ENCODE assay signal across 15 cellular contexts in the genomic region with DNA sequence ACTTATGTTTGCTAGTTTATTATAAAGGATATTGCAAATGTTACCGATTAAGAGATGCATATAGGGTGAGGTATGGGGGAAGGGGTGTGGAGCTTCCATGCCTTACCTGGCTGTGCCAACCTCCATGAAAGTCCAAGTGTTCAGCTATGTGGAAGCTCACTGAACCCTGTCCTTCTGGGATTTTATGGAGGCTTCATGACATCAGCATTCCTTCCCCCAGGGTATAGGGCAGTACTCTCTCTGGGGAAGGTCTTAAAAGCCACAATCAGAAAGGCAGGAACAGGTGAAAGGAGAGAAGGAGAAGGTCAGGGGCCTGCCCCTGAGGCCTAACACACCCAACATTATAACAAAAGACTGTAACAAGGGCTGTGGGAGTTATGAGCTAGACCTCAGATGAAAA.
DNase-seq lines count a peak whose midpoint lies in the region; ATAC-seq and TF ChIP-seq lines count a peak whose summit lies in the region.
"Had no signal": no experiment of that assay in that cellular context is flagged by ENCODE, and none has a peak within 500 bp of the region (broad histone marks: within the 10 kb centered on the region; RNA-seq: fewer than 3 reads in every experiment).

No MANE protein-coding gene starts in this region.

- no peak for DNase-seq in endothelial cell (ENCODE audit: low spot score)
- peak; percentile 82 for DNase-seq in myocyte (ENCODE audit: low read depth)
- DNase-seq in type B pancreatic cell (ENCODE audit: extremely low spot score, unreplicated experiment): no peak
- no peak for DNase-seq in PC-3
- no peak for DNase-seq in GM10266 (ENCODE audit: extremely low spot score)
- DNase-seq: C1 segment of cervical spinal cord, DMS153, GOT3, NCI-H1048, NCI-H146, NCI-H2081 treated with DMSO at 0.1 percent for 48 hours, NCI-H226, NCI-H526 had no signal

- H3K27ac ChIP-seq in HEK293 (ENCODE audit: extremely low read depth, low read depth, low read length) (peak overlapping the region; percentile 61), PC-3 (ENCODE audit: low read length) (no peak overlapping the region)

- no peak for TF ChIP-seq CTCF in HEK293 (tag by site-specific recombination; IDR thresholded peaks at IDR 0.05)
- no peak for TF ChIP-seq CTCF in endothelial cell (IDR thresholded peaks at IDR 0.05; ENCODE audit: unreplicated experiment)
- TF ChIP-seq CTCF in type B pancreatic cell (conservative IDR thresholded peaks at IDR 0.05): no peak
- no peak for TF ChIP-seq CTCF in PC-3 (conservative IDR thresholded peaks at IDR 0.05; ENCODE audit: low read depth, low read length)
- TF ChIP-seq CTCF in GM10266 (IDR thresholded peaks at IDR 0.05; ENCODE audit: control insufficient read depth, insufficient read depth, low read depth, missing control alignments): no peak

- POLR2A ChIA-PET in HEK293 (lab: Yijun Ruan, JAX) (no interaction called here), PC-3 (lab: Charles Lee; ENCODE audit: unreplicated experiment) (no interaction called here)

- no peaks in the 10 kb centered on the region for H3K9me2 ChIP-seq in PC-3 (replicated peaks; ENCODE audit: low read length)

- H3K9me3 Mint-ChIP-seq in endothelial cell (ENCODE audit: unreplicated experiment) (no peaks in the 10 kb centered on the region), type B pancreatic cell (peaks cover 13% of the 10 kb centered on the region)

- H3K27ac Mint-ChIP-seq in endothelial cell (ENCODE audit: unreplicated experiment) (peak overlapping the region; percentile 44), type B pancreatic cell (peak overlapping the region; percentile 28)

- intact Hi-C loops in PC-3 (cut with micrococcal nuclease): no loop called here

- CTCF ChIA-PET in HEK293 (lab: Yijun Ruan, JAX) (interaction anchor here (0.6 to 1.6 kb wide), 4 partner anchors 57 to 112 kb away, joined by 3 to 7 read pairs (median 4); no protein-coding TSS in a partner anchor), PC-3 (lab: Charles Lee) (no interaction called here)

- H3K36me3 Mint-ChIP-seq in endothelial cell (ENCODE audit: low read depth, unreplicated experiment) (no peaks in the 10 kb centered on the region), type B pancreatic cell (peaks cover 15% of the 10 kb centered on the region)

- no peak overlapping the region for H3K4me2 ChIP-seq in PC-3 (ENCODE audit: low read length)

- H3F3A ChIP-seq in PC-3 (ENCODE audit: low read length, unreplicated experiment): no peaks in the 10 kb centered on the region

- H3K27me3 Mint-ChIP-seq in endothelial cell (ENCODE audit: unreplicated experiment) (peaks cover 7% of the 10 kb centered on the region), type B pancreatic cell (no peaks in the 10 kb centered on the region)

- H3K79me2 ChIP-seq in PC-3 (ENCODE audit: low read length): no peaks in the 10 kb centered on the region

- H3K4me3 ChIP-seq in HEK293 (ENCODE audit: low read depth, low read length) (no peak overlapping the region), PC-3 (ENCODE audit: low read length) (no peak overlapping the region)

- H3K4me1 ChIP-seq in HEK293 (ENCODE audit: control insufficient read depth, insufficient read depth, low read length) (peaks cover 29% of the 10 kb centered on the region), PC-3 (ENCODE audit: insufficient read depth, low read length) (no peaks in the 10 kb centered on the region)

- H3K4me1 Mint-ChIP-seq in endothelial cell (ENCODE audit: unreplicated experiment) (peaks cover 48% of the 10 kb centered on the region), type B pancreatic cell (ENCODE audit: unreplicated experiment) (peaks cover 27% of the 10 kb centered on the region)

- no peak overlapping the region for H3K9ac ChIP-seq in PC-3 (ENCODE audit: low read length)

- no peak overlapping the region for H3K4me3 Mint-ChIP-seq in endothelial cell (ENCODE audit: unreplicated experiment)
- H3K4me3 Mint-ChIP-seq in type B pancreatic cell: no peak overlapping the region

- H3K27me3 ChIP-seq in PC-3 (ENCODE audit: low read length): no peaks in the 10 kb centered on the region

- H3K9me3 ChIP-seq in HEK293 (ENCODE audit: control insufficient read depth, insufficient read depth, low read depth, low read length) (no peaks in the 10 kb centered on the region), PC-3 (ENCODE audit: low read length) (no peaks in the 10 kb centered on the region)

- ATAC-seq in PC-3 (no peak; the same call in 1 of the 2 replicates), GM19324 (IDR thresholded peaks at IDR 0.05; ENCODE audit: low FRiP score, unreplicated experiment) (no peak)

- no TSS peak for BruUV-seq in PC-3 (replicated peaks; lab: Mats Ljungman, UMichigan)

- H2AFZ ChIP-seq in PC-3 (ENCODE audit: low read length): no peak overlapping the region

- no peaks in the 10 kb centered on the region for H4K20me1 ChIP-seq in PC-3 (ENCODE audit: low read length)

- H3K36me3 ChIP-seq in HEK293 (ENCODE audit: control insufficient read depth in 2 of 2, insufficient read depth in 1 of 2, low read length in 2 of 2) (no peaks in the 10 kb centered on the region), PC-3 (ENCODE audit: low read depth, low read length) (no peaks in the 10 kb centered on the region)

TF ChIP-seq in HEK293, 187 proteins besides CTCF, POLR2A, EP300 and RAD21 (continues in another document):
- TF ChIP-seq ZNF571 (tag by site-specific recombination; IDR thresholded peaks at IDR 0.05) (no peak), ZFP3 (tag by site-specific recombination; IDR thresholded peaks at IDR 0.05; ENCODE audit: low read depth) (no peak), ZNF785 (tag by site-specific recombination; IDR thresholded peaks at IDR 0.05) (no peak), ZNF211 (tag by site-specific recombination; IDR thresholded peaks at IDR 0.05; ENCODE audit: low read depth) (no peak), ZIC2 (tag by site-specific recombination; IDR thresholded peaks at IDR 0.05) (no peak), ZNF600 (tag by site-specific recombination; IDR thresholded peaks at IDR 0.05) (no peak), ZNF768 (tag by site-specific recombination; IDR thresholded peaks at IDR 0.05) (no peak), TCF7L2 (IDR thresholded peaks at IDR 0.05; ENCODE audit: borderline replicate concordance, low read depth, low read length) (no peak), ZNF140 (tag by site-specific recombination; IDR thresholded peaks at IDR 0.05) (no peak), ZNF791 (tag by site-specific recombination; IDR thresholded peaks at IDR 0.05) (no peak)
- TF ChIP-seq, protein P1, sequence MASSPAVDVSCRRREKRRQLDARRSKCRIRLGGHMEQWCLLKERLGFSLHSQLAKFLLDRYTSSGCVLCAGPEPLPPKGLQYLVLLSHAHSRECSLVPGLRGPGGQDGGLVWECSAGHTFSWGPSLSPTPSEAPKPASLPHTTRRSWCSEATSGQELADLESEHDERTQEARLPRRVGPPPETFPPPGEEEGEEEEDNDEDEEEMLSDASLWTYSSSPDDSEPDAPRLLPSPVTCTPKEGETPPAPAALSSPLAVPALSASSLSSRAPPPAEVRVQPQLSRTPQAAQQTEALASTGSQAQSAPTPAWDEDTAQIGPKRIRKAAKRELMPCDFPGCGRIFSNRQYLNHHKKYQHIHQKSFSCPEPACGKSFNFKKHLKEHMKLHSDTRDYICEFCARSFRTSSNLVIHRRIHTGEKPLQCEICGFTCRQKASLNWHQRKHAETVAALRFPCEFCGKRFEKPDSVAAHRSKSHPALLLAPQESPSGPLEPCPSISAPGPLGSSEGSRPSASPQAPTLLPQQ (tag by site-specific recombination; IDR thresholded peaks at IDR 0.05): no peak
- TF ChIP-seq, protein P2, sequence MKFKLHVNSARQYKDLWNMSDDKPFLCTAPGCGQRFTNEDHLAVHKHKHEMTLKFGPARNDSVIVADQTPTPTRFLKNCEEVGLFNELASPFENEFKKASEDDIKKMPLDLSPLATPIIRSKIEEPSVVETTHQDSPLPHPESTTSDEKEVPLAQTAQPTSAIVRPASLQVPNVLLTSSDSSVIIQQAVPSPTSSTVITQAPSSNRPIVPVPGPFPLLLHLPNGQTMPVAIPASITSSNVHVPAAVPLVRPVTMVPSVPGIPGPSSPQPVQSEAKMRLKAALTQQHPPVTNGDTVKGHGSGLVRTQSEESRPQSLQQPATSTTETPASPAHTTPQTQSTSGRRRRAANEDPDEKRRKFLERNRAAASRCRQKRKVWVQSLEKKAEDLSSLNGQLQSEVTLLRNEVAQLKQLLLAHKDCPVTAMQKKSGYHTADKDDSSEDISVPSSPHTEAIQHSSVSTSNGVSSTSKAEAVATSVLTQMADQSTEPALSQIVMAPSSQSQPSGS (tag by site-specific recombination; IDR thresholded peaks at IDR 0.05; ENCODE audit: low read depth): no peak
- TF ChIP-seq, protein P3, sequence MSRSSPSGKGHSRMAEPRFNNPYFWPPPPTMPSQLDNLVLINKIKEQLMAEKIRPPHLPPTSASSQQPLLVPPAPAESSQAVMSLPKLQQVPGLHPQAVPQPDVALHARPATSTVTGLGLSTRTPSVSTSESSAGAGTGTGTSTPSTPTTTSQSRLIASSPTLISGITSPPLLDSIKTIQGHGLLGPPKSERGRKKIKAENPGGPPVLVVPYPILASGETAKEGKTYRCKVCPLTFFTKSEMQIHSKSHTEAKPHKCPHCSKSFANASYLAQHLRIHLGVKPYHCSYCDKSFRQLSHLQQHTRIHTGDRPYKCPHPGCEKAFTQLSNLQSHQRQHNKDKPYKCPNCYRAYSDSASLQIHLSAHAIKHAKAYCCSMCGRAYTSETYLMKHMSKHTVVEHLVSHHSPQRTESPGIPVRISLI (tag by site-specific recombination; IDR thresholded peaks at IDR 0.05): no peak
- TF ChIP-seq, protein P4, sequence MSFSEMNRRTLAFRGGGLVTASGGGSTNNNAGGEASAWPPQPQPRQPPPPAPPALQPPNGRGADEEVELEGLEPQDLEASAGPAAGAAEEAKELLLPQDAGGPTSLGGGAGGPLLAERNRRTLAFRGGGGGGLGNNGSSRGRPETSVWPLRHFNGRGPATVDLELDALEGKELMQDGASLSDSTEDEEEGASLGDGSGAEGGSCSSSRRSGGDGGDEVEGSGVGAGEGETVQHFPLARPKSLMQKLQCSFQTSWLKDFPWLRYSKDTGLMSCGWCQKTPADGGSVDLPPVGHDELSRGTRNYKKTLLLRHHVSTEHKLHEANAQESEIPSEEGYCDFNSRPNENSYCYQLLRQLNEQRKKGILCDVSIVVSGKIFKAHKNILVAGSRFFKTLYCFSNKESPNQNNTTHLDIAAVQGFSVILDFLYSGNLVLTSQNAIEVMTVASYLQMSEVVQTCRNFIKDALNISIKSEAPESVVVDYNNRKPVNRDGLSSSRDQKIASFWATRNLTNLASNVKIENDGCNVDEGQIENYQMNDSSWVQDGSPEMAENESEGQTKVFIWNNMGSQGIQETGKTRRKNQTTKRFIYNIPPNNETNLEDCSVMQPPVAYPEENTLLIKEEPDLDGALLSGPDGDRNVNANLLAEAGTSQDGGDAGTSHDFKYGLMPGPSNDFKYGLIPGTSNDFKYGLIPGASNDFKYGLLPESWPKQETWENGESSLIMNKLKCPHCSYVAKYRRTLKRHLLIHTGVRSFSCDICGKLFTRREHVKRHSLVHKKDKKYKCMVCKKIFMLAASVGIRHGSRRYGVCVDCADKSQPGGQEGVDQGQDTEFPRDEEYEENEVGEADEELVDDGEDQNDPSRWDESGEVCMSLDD (tag by site-specific recombination; IDR thresholded peaks at IDR 0.05): no peak
